11 cellular contexts compared by ENCODE assay signal in the genomic region with DNA sequence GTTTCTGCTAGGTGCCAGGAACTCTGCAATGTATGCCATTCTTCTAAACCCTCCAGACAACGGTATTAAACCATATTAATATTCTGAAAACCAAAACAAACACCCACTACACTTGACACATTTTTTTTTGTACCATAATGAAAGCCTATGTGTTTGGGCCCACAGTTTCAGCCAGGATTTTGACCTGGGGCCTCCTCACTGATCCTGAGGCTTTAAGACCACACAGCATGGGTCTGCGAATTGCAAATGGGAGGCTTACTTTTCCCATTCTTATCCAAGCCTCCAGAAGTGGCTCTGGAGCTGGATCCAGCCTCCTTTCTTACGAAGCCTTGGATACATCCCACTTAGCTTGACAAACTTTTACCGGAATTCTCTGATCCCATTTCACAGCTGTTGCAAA. TPM values are rescaled to one million over a fixed set of nuclear protein-coding genes. Genes with fewer than 3 reads are reported as not detected.
DNase-seq lines count a peak whose midpoint lies in the region; TF ChIP-seq lines count a peak whose summit lies in the region.
"Not testable (repeated sequence)": the region's sequence is repeated elsewhere in the genome, so short reads cannot be mapped to it uniquely, and the experiment has no call there.
"Had no signal": no experiment of that assay in that cellular context is flagged by ENCODE, and none has a peak within 500 bp of the region (broad histone marks: within the 10 kb centered on the region; RNA-seq: fewer than 3 reads in every experiment).

No MANE protein-coding gene starts in this region.

- H4K5ac ChIP-seq in H9 (ENCODE audit: insufficient read length, low read depth, low read length), result not testable (repeated sequence)

- not testable (repeated sequence) for H3K27ac Mint-ChIP-seq in H9, endodermal cell
- peak overlapping the region; percentile 76 for H3K27ac Mint-ChIP-seq in neural progenitor cell

- not testable (repeated sequence) for H3K36me3 ChIP-seq in SJCRH30; endodermal cell (ENCODE audit: control insufficient read depth, insufficient read depth, low read length); right atrium auricular region; neural progenitor cell; spleen

- no CpG with 5 or more reads among the region's 4 CpGs for WGBS in H9 (ENCODE audit: extremely low coverage, insufficient read length, low lambda C conversion rate)
- 59% methylated on average over 2 of the region's 4 CpGs; no CpG with 5 or more reads in 1 of the 2 experiments for WGBS in endodermal cell (ENCODE audit: insufficient coverage in 1 of 2, insufficient read length in 1 of 2), 2 experiments
- WGBS in spleen, 5 donors, result 50 to 79% (median 72%) methylated on average over 1 to 4 of the region's 4 CpGs

- not testable (repeated sequence) for H4K20me1 ChIP-seq in H9 (ENCODE audit: control insufficient read depth, insufficient read depth, insufficient read length); neural progenitor cell (ENCODE audit: low read depth)

- H3K4me2 ChIP-seq in H9 (ENCODE audit: insufficient read depth, insufficient read length, low read length), result not testable (repeated sequence)
- peak overlapping the region; percentile 56 for H3K4me2 ChIP-seq in neural progenitor cell

- H3K4ac ChIP-seq in H9 (ENCODE audit: low read depth, low read length), result not testable (repeated sequence)

- intact Hi-C loops in spleen (cut with DNase I; ENCODE audit: low total_unique reads), result not testable (repeated sequence)

- not testable (repeated sequence) for H3K14ac ChIP-seq in H9 (ENCODE audit: insufficient read depth, low read length)

- not testable (repeated sequence) for TF ChIP-seq CTCF in H9 (conservative IDR thresholded peaks at IDR 0.05); endodermal cell (conservative IDR thresholded peaks at IDR 0.05); right atrium auricular region (IDR thresholded peaks at IDR 0.05); neural progenitor cell (IDR thresholded peaks at IDR 0.05); spleen (IDR thresholded peaks at IDR 0.05 in 8 of 11, conservative IDR thresholded peaks at IDR 0.05 in 3 of 11)

- H3K23ac ChIP-seq in H9 (ENCODE audit: insufficient read length, low read depth, low read length), result not testable (repeated sequence)

- H3K9me3 ChIP-seq in H9 (ENCODE audit: control insufficient read depth, low read depth, low read length); SJCRH30 (replicated peaks); endodermal cell (ENCODE audit: control insufficient read depth, low read length); right atrium auricular region; neural progenitor cell (ENCODE audit: low read depth); spleen: not testable (repeated sequence)

- peaks cover 11 to 17% of the 10 kb centered on the region in 2 experiments for H3K4me1 Mint-ChIP-seq in H9
- H3K4me1 Mint-ChIP-seq in endodermal cell, neural progenitor cell: not testable (repeated sequence)

- H3T11ph ChIP-seq in H9 (ENCODE audit: low read length), result not testable (repeated sequence)

- not testable (repeated sequence) for H2BK15ac ChIP-seq in H9 (ENCODE audit: low read depth, low read length)

- H3K4me3 Mint-ChIP-seq in H9, endodermal cell, neural progenitor cell: not testable (repeated sequence)

- not testable (repeated sequence) for H3K23me2 ChIP-seq in H9 (ENCODE audit: insufficient read length, low read depth, low read length, poor library complexity, severe bottlenecking)

- not testable (repeated sequence) for H3K36me3 Mint-ChIP-seq in H9 (ENCODE audit: insufficient read depth in 1 of 3, low read depth in 3 of 3); endodermal cell (ENCODE audit: low read depth); neural progenitor cell

- not testable (repeated sequence) for H3K18ac ChIP-seq in H9 (ENCODE audit: insufficient read length, low read depth, low read length)

- H3K27me3 ChIP-seq in H9 (ENCODE audit: insufficient read depth, low read length); SJCRH30; endodermal cell (ENCODE audit: control insufficient read depth, insufficient read depth, low read length, poor library complexity, severe bottlenecking); right atrium auricular region: not testable (repeated sequence)
- H3K27me3 ChIP-seq in neural progenitor cell (peaks cover 17% of the 10 kb centered on the region), spleen (replicated peaks in 1 of 7) (peaks cover 0 to 24% (median 4%) of the 10 kb centered on the region in 7 donors)

- not testable (repeated sequence) for TF ChIP-seq POLR2A in spleen (IDR thresholded peaks at IDR 0.05)

- not testable (repeated sequence) for H3K9ac ChIP-seq in H9 (ENCODE audit: extremely low read depth, insufficient read length, low read length); endodermal cell (ENCODE audit: extremely low read depth, low read length, poor library complexity, severe bottlenecking); neural progenitor cell

- H2BK12ac ChIP-seq in H9 (ENCODE audit: insufficient read length, low read depth, low read length), result not testable (repeated sequence)

- H3K27me3 Mint-ChIP-seq in H9 (ENCODE audit: low read depth); endodermal cell (ENCODE audit: insufficient read depth); neural progenitor cell (ENCODE audit: insufficient read depth, low read depth): not testable (repeated sequence)

- H3K56ac ChIP-seq in H9 (ENCODE audit: insufficient read length, low read depth, low read length), result not testable (repeated sequence)

- H3F3A ChIP-seq in neural progenitor cell (ENCODE audit: low read depth), result peaks cover 15% of the 10 kb centered on the region

- not testable (repeated sequence) for H3K4me3 ChIP-seq in SJCRH30; endodermal cell (ENCODE audit: low read length); right atrium auricular region; spleen
- peak overlapping the region; percentile 1 for H3K4me3 ChIP-seq in neural progenitor cell

- not testable (repeated sequence) for H4K91ac ChIP-seq in H9 (ENCODE audit: insufficient read length, low read depth, low read length)

- H3K9me3 Mint-ChIP-seq in H9, endodermal cell, neural progenitor cell: not testable (repeated sequence)

- H4K8ac ChIP-seq in H9 (replicated peaks; ENCODE audit: insufficient read length, low read depth, low read length), result not testable (repeated sequence)

- not testable (repeated sequence) for H3K4me1 ChIP-seq in H9 (ENCODE audit: insufficient read depth, low read length); SJCRH30; endodermal cell (ENCODE audit: control insufficient read depth, insufficient read depth, low read length); right atrium auricular region; spleen
- peaks cover 13% of the 10 kb centered on the region for H3K4me1 ChIP-seq in neural progenitor cell

- not testable (repeated sequence) for H2BK20ac ChIP-seq in H9 (ENCODE audit: low read depth, low read length, poor library complexity, severe bottlenecking)

- H3K27ac ChIP-seq in H9 (ENCODE audit: insufficient read length, low read depth, low read length); SJCRH30; endodermal cell (ENCODE audit: low read depth, low read length); right atrium auricular region; neural progenitor cell; spleen: not testable (repeated sequence)

- H3K79me2 ChIP-seq in H9 (ENCODE audit: insufficient read depth, low read length); neural progenitor cell (ENCODE audit: low read depth): not testable (repeated sequence)

- not testable (repeated sequence) for H2AK5ac ChIP-seq in H9 (ENCODE audit: insufficient read length, low read length)

- not testable (repeated sequence) for H3K79me1 ChIP-seq in H9 (ENCODE audit: insufficient read depth, low read depth, low read length, poor library complexity, severe bottlenecking)

- H2BK5ac ChIP-seq in H9 (ENCODE audit: insufficient read length, low read length), result not testable (repeated sequence)

- not testable (repeated sequence) for H2BK120ac ChIP-seq in H9 (ENCODE audit: low read depth, low read length, poor library complexity, severe bottlenecking)

- peak; percentile 20 for DNase-seq in H9
- DNase-seq in SJCRH30, result peak; percentile 78
- peak; percentile 39 for DNase-seq in ecto neural progenitor cell (ENCODE audit: low spot score)
- DNase-seq in endodermal cell, result peak; percentile 38
- DNase-seq in right atrium auricular region (ENCODE audit: low spot score), result peak; percentile 34
- DNase-seq in islet precursor cell, result peak; percentile 2
- peak; percentile 56 for DNase-seq in neural progenitor cell (ENCODE audit: low spot score)
- peak; percentile 9 for DNase-seq in spleen

- not testable (repeated sequence) for H2AFZ ChIP-seq in H9 (ENCODE audit: low read length); neural progenitor cell (replicated peaks)

RNA-seq across cellular contexts. Expression of gene RNU1-4, which starts 56.7 kb away (rescaled TPM):
- total RNA-seq in H9 (2021) (1,874 and 2,051 TPM in 2 replicates), endodermal cell (1,000 to 10,000 TPM; 2,483 to 3,611 TPM), right atrium auricular region (not detected), neural progenitor cell (ENCODE audit: low replicate concordance) (under 0.01 TPM in 2 replicates), spleen (1,000 to 10,000 TPM in 4 of 7 donors, under 1 TPM in 3; under 0.01 to 8,075 (median 6,234) TPM)
- under 0.01 TPM in 2 replicates for total RNA-seq in SJCRH30 (2014; rRNA removed; shearing (Covaris generic))
- 11,872 TPM for polyA plus RNA-seq in endodermal cell (2013, experiment 1 of 2)
- 14,577 TPM for polyA plus RNA-seq in endodermal cell (2013, experiment 2 of 2)
- not detected for polyA plus RNA-seq in spleen
- total RNA-seq: GM23248 had no signal
- polyA plus RNA-seq: CD14-positive monocyte; CD8-positive, alpha-beta memory T cell; GM23248 had no signal

Comparison
In these comparisons a context has a peak if more than half of its experiments do, and no peak if none do; other contexts are left out.
1. DNase-seq: peak in every context shown above with its lines; median percentile 78 in SJCRH30; 56 in neural progenitor cell; 39 in ecto neural progenitor cell; 38 in endodermal cell; 34 in right atrium auricular region; 20 in H9; 9 in spleen; 2 in islet precursor cell.